In the genomic region with DNA sequence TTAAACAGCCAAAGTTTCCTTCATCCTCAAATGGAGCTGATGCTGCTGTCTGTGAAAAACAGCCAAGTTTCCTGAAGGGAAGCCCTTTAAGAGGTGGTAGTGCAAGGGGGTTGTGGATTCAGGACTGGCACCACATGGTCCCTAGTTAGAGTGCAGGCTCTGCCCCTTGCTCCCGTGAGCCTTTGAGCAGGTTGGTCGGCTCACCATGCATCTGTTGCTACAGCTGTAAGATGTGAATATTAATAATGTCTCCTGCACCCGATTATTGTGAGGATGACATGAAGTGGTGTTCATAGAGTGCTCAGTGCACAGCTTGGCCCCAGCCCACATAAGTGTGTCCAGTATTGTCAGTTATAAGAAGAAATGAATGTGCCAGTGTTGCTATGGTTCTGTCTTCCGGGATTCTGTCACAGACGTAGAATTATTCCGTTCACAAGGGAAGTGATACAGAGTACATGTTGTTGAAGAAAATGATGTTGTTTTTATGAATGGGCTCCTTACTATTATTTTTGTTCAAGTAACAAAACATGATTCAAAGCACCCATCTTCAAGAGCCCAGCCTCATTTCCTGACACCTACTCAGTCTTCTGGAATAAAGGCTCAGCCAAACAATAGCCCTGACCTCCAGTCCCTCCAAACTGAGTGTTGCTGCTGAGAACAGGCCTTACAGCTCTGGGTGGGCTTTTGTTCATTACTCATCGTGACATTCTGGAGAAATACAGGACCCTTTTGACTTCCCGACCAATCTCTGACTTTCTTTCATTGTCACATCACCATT, we compare ENCODE assay signal across 1 cellular context.
TF ChIP-seq lines count a peak whose summit lies in the region.

No MANE protein-coding gene starts in this region.

TF ChIP-seq in GM12878, 131 proteins besides CTCF, POLR2A, EP300 and RAD21 (continued from another document):
- TF ChIP-seq, protein P1, sequence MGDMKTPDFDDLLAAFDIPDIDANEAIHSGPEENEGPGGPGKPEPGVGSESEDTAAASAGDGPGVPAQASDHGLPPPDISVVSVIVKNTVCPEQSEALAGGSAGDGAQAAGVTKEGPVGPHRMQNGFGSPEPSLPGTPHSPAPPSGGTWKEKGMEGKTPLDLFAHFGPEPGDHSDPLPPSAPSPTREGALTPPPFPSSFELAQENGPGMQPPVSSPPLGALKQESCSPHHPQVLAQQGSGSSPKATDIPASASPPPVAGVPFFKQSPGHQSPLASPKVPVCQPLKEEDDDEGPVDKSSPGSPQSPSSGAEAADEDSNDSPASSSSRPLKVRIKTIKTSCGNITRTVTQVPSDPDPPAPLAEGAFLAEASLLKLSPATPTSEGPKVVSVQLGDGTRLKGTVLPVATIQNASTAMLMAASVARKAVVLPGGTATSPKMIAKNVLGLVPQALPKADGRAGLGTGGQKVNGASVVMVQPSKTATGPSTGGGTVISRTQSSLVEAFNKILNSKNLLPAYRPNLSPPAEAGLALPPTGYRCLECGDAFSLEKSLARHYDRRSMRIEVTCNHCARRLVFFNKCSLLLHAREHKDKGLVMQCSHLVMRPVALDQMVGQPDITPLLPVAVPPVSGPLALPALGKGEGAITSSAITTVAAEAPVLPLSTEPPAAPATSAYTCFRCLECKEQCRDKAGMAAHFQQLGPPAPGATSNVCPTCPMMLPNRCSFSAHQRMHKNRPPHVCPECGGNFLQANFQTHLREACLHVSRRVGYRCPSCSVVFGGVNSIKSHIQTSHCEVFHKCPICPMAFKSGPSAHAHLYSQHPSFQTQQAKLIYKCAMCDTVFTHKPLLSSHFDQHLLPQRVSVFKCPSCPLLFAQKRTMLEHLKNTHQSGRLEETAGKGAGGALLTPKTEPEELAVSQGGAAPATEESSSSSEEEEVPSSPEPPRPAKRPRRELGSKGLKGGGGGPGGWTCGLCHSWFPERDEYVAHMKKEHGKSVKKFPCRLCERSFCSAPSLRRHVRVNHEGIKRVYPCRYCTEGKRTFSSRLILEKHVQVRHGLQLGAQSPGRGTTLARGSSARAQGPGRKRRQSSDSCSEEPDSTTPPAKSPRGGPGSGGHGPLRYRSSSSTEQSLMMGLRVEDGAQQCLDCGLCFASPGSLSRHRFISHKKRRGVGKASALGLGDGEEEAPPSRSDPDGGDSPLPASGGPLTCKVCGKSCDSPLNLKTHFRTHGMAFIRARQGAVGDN (IDR thresholded peaks at IDR 0.05): peak; percentile 78
- TF ChIP-seq HDGF (IDR thresholded peaks at IDR 0.05): no peak
